In the genomic region with DNA sequence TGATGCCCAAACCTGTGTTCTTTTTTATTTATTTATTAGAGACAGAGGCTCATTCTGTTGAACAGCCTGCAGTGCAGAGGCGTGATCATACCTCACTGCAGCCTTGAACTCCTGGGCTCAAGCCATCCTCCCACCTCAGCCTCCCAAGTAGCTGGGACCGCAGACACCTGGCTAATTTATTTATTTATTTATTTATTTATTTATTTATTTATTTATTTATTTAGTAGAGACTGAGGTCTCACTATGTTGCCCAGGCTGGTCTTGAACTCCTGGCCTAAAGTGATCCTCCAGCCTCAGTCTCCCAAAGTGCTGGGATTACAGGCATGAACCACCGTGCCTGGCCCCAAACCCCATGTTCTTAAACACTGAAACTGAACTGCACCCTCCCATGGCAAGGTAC, we compare ENCODE assay signal across 2 cellular contexts.
TF ChIP-seq lines count a peak whose summit lies in the region.

No MANE protein-coding gene starts in this region.

TF ChIP-seq in A549, 52 proteins besides CTCF, POLR2A, EP300 and RAD21:
- TF ChIP-seq ZC3H11A (IDR thresholded peaks at IDR 0.05), result peak; percentile 81
TF ChIP-seq in A549: peak in this region for 1; not testable (repeated sequence) for 51.

TF ChIP-seq in HEK293, 187 proteins besides CTCF, POLR2A, EP300 and RAD21:
- TF ChIP-seq ZNF394 (tag by site-specific recombination; IDR thresholded peaks at IDR 0.05; ENCODE audit: borderline replicate concordance), result peak; percentile 80; the same call in 1 of the 2 replicates
- peak; percentile 69 for TF ChIP-seq ZNF426 (tag by site-specific recombination; IDR thresholded peaks at IDR 0.05)
- peak; percentile 47 for TF ChIP-seq ZNF555 (tag by site-specific recombination; conservative IDR thresholded peaks at IDR 0.05)
- TF ChIP-seq ZBTB8A (tag by site-specific recombination; IDR thresholded peaks at IDR 0.05), result peak; percentile 51; the same call in 1 of the 2 replicates
- TF ChIP-seq ZNF266 (tag by site-specific recombination; IDR thresholded peaks at IDR 0.05; ENCODE audit: low read depth), result peak; percentile 66; the same call in 1 of the 2 replicates
- peak; percentile 61; the same call in 1 of the 2 replicates for TF ChIP-seq ZNF623 (tag by site-specific recombination; IDR thresholded peaks at IDR 0.05)
- 0 out of 2 replicates have a peak, but pooled peaks have one; percentile 33 for TF ChIP-seq ZNF560 (tag by site-specific recombination; IDR thresholded peaks at IDR 0.05; ENCODE audit: borderline replicate concordance)
- TF ChIP-seq ZNF433 (tag by site-specific recombination; IDR thresholded peaks at IDR 0.05; ENCODE audit: low read depth), result peak; percentile 30; the same call in 1 of the 2 replicates
- TF ChIP-seq ZNF558 (tag by site-specific recombination; IDR thresholded peaks at IDR 0.05), result 0 out of 2 replicates have a peak, but pooled peaks have one; percentile 38
- TF ChIP-seq, protein P1, sequence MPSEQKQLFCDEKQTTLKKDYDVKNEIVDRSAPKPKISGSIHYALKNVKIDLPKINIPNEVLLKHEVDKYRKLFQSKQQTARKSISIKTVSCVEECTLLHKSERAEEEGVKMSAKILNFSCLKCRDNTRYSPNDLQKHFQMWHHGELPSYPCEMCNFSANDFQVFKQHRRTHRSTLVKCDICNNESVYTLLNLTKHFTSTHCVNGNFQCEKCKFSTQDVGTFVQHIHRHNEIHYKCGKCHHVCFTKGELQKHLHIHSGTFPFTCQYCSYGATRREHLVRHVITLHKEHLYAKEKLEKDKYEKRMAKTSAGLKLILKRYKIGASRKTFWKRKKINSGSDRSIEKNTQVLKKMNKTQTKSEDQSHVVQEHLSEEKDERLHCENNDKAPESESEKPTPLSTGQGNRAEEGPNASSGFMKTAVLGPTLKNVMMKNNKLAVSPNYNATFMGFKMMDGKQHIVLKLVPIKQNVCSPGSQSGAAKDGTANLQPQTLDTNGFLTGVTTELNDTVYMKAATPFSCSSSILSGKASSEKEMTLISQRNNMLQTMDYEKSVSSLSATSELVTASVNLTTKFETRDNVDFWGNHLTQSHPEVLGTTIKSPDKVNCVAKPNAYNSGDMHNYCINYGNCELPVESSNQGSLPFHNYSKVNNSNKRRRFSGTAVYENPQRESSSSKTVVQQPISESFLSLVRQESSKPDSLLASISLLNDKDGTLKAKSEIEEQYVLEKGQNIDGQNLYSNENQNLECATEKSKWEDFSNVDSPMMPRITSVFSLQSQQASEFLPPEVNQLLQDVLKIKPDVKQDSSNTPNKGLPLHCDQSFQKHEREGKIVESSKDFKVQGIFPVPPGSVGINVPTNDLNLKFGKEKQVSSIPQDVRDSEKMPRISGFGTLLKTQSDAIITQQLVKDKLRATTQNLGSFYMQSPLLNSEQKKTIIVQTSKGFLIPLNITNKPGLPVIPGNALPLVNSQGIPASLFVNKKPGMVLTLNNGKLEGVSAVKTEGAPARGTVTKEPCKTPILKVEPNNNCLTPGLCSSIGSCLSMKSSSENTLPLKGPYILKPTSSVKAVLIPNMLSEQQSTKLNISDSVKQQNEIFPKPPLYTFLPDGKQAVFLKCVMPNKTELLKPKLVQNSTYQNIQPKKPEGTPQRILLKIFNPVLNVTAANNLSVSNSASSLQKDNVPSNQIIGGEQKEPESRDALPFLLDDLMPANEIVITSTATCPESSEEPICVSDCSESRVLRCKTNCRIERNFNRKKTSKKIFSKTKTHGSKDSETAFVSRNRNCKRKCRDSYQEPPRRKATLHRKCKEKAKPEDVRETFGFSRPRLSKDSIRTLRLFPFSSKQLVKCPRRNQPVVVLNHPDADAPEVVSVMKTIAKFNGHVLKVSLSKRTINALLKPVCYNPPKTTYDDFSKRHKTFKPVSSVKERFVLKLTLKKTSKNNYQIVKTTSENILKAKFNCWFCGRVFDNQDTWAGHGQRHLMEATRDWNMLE (tag by site-specific recombination; conservative IDR thresholded peaks at IDR 0.05; ENCODE audit: low read depth), result peak; percentile 84
- 0 out of 2 replicates have a peak, but pooled peaks have one; percentile 32 for TF ChIP-seq ZNF664 (tag by site-specific recombination; IDR thresholded peaks at IDR 0.05)
- peak; percentile 27 for TF ChIP-seq ZNF654 (tag by site-specific recombination; IDR thresholded peaks at IDR 0.05; ENCODE audit: low read depth)
